ENCODE assay signal across 11 cellular contexts in the genomic region with DNA sequence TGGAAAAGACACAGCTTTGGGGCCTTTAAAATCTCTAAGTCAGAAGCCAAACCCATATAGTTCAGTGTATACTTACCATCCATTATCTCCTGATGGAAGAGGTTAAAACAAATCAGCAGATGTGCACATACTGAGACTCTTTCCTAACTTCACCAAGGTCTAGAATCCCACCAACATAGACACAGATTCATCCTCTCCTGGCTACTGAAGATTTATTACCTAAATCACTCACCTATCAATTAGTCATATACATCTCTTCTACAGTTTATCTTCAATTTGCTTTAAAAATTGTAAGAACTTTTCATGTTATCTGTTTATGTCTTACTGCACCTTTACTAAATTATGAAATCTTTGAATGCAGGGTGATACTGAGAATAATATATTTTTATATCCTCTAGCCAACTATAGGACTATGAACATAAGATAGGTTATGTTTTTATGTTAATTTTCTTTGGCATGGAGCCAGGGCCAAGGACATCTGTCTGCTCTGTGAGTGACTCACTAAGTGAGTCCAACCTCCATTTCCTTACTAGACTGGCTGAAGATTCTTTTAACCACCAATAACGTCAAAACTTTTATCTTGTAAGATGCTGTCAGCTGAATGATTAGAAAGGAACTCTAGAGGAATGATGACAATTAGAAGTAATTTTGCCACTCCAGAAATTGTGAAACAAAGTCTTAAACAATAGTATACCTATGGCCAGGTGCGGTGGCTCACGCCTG.
DNase-seq lines count a peak whose midpoint lies in the region; ATAC-seq, FAIRE-seq and TF ChIP-seq lines count a peak whose summit lies in the region.
"Had no signal": no experiment of that assay in that cellular context is flagged by ENCODE, and none has a peak within 500 bp of the region (broad histone marks: within the 10 kb centered on the region; RNA-seq: fewer than 3 reads in every experiment).

No MANE protein-coding gene starts in this region.

- peaks cover 52 to 61% (median 57%) of the 10 kb centered on the region in 3 donors for H3K4me1 Mint-ChIP-seq in T-cell
- H3K4me1 Mint-ChIP-seq in stimulated activated naive B cell treated with anti-CD40 and anti-IgM and Interleukin-4, amounts not matched to agents 10 μg/mL and 1 μg/mL and 100 μg/mL, for 72 hours = peaks cover 22 to 61% of the 10 kb centered on the region in 2 donors

- no peak overlapping the region for H3K27ac ChIP-seq in HepG2 (ENCODE audit: extremely low read length, insufficient read depth, low read length)
- H3K27ac ChIP-seq: BLaER1 treated with 17β-estradiol and CSF1 and Interleukin-3, amounts not matched to agents 10 nM and 100 nM; thoracic aorta had no signal

- FAIRE-seq in HepG2 (lab: Jason Lieb, UNC) = no peak

- no peak overlapping the region for H3K9ac ChIP-seq in HepG2 (ENCODE audit: insufficient read depth, low read depth, low read length)
- H3K9ac ChIP-seq: BLaER1 treated with 17β-estradiol and CSF1 and Interleukin-3, amounts not matched to agents 10 nM and 100 nM had no signal

- H2AFZ ChIP-seq in HepG2 (ENCODE audit: low read length) = no peak overlapping the region

- peaks cover 4% of the 10 kb centered on the region for H3K4me1 ChIP-seq in HepG2 (ENCODE audit: insufficient read depth, low read length)

- POLR2A ChIA-PET in T-cell (lab: Charles Lee) = interaction anchor here in 1 of 2 donors (0.7 kb wide), 1 partner anchor 101 kb away, joined by 3 read pairs; no protein-coding TSS in a partner anchor
- POLR2A ChIA-PET in HepG2 (lab: Yijun Ruan, JAX) = no interaction called here

- CTCF ChIA-PET in T-cell (lab: Charles Lee) (interaction anchor here in 1 of 2 donors (0.7 kb wide), 1 partner anchor 167 kb away, joined by 3 read pairs; no protein-coding TSS in a partner anchor), HepG2 (lab: Yijun Ruan, JAX; ENCODE audit: low intra/inter-chr PET ratio, low total read pairs) (no interaction called here)

- H3K79me2 ChIP-seq in HepG2 (ENCODE audit: insufficient read depth, low read length) = no peaks in the 10 kb centered on the region

- no peak overlapping the region for H3K4me3 Mint-ChIP-seq in T-cell
- H3K4me3 Mint-ChIP-seq in stimulated activated naive B cell treated with anti-CD40 and anti-IgM and Interleukin-4, amounts not matched to agents 10 μg/mL and 1 μg/mL and 100 μg/mL, for 72 hours = no peak overlapping the region

- intact Hi-C loops in HepG2 (cut with micrococcal nuclease; ENCODE audit: unreplicated experiment) = no loop called here

- H3K27me3 Mint-ChIP-seq in T-cell = no peaks in the 10 kb centered on the region
- no peaks in the 10 kb centered on the region for H3K27me3 Mint-ChIP-seq in stimulated activated naive B cell treated with anti-CD40 and anti-IgM and Interleukin-4, amounts not matched to agents 10 μg/mL and 1 μg/mL and 100 μg/mL, for 72 hours

- peak; percentile 61 to 92 (median 81) for ATAC-seq in T-cell (replicated peaks in 1 of 4)
- peak; percentile 63 to 77 for ATAC-seq in stimulated activated naive B cell treated with anti-CD40 and anti-IgM and Interleukin-4, amounts not matched to agents 10 μg/mL and 1 μg/mL and 100 μg/mL, for 72 hours (replicated peaks)
- no peak for ATAC-seq in HepG2

- in situ Hi-C loops in HepG2 (cut with HindIII; ENCODE audit: extremely low pct_ligation_motif_present, low pct_unique_long_range_greater_than_20kb) = no loop called here

- no peak overlapping the region for H3K4me2 ChIP-seq in HepG2 (ENCODE audit: low read depth, low read length)
- H3K4me2 ChIP-seq: BLaER1 treated with 17β-estradiol and CSF1 and Interleukin-3, amounts not matched to agents 10 nM and 100 nM had no signal

- DNase-seq in activated gamma-delta T cell treated with Interleukin-2 at 50 U/mL for 16 hours (peak; percentile 30), activated gamma-delta T cell (lab: John Stamatoyannopoulos, UW) (no peak), T-cell (peak in 6 of 34 experiments; percentile 3 to 23 (median 14)), epithelial cell of esophagus (ENCODE audit: low read depth) (peak; percentile 66), SIG-M5 (lab: John Stamatoyannopoulos, UW) (no peak), NCI-H1436 treated with DMSO at 0.1 percent for 48 hours (lab: John Stamatoyannopoulos, UW) (no peak), HepG2 (ENCODE audit: low spot score) (no peak)
- no peak for DNase-seq in stimulated activated naive B cell treated with anti-CD40 and anti-IgM and Interleukin-4, amounts not matched to agents 10 μg/mL and 1 μg/mL and 100 μg/mL, for 72 hours
- DNase-seq: KG1 had no signal

- H3K9me3 ChIP-seq in HepG2 (ENCODE audit: low read length) = no peaks in the 10 kb centered on the region
- H3K9me3 ChIP-seq: BLaER1 treated with 17β-estradiol and CSF1 and Interleukin-3, amounts not matched to agents 10 nM and 100 nM; thoracic aorta had no signal

- H3K27me3 ChIP-seq in HepG2 (ENCODE audit: control insufficient read depth in 1 of 2, insufficient read depth in 2 of 2, low read length in 2 of 2) = no peaks in the 10 kb centered on the region
- H3K27me3 ChIP-seq: BLaER1 treated with 17β-estradiol and CSF1 and Interleukin-3, amounts not matched to agents 10 nM and 100 nM had no signal

- H3K27ac Mint-ChIP-seq in T-cell = peak overlapping the region; percentile 50 to 84
- peak overlapping the region; percentile 69 for H3K27ac Mint-ChIP-seq in stimulated activated naive B cell treated with anti-CD40 and anti-IgM and Interleukin-4, amounts not matched to agents 10 μg/mL and 1 μg/mL and 100 μg/mL, for 72 hours

- H3K4me3 ChIP-seq in epithelial cell of esophagus (ENCODE audit: low read length) (no peak overlapping the region), HepG2 (replicated peaks in 1 of 3; ENCODE audit: insufficient read depth in 1 of 3, low read depth in 2 of 3, low read length in 3 of 3) (no peak overlapping the region)
- H3K4me3 ChIP-seq: BLaER1 treated with 17β-estradiol and CSF1 and Interleukin-3, amounts not matched to agents 10 nM and 100 nM; thoracic aorta had no signal

- 96% methylated on average over 3 of the region's 3 CpGs for WGBS in HepG2 (ENCODE audit: low lambda C conversion rate)

- TF ChIP-seq POLR2A in HepG2 (IDR thresholded peaks at IDR 0.05; ENCODE audit: insufficient read depth in 1 of 2, low read depth in 2 of 2, low read length in 2 of 2) = no peak

- TF ChIP-seq CTCF in epithelial cell of esophagus (IDR thresholded peaks at IDR 0.05; ENCODE audit: insufficient read depth, low read depth, low read length, missing control alignments) (no peak), HepG2 (CRISPR knock-in tag; IDR thresholded peaks at IDR 0.05) (no peak)

- no TSS peak for BruUV-seq in HepG2 (replicated peaks; lab: Mats Ljungman, UMichigan)

- TF ChIP-seq EP300 in HepG2 (IDR thresholded peaks at IDR 0.05; ENCODE audit: low read depth in 2 of 2, low read length in 2 of 2) (no peak), HepG2 (CRISPR knock-in tag; IDR thresholded peaks at IDR 0.05; ENCODE audit: borderline replicate concordance) (no peak)

- peaks cover 0 to 5% of the 10 kb centered on the region in 2 experiments; a peak in 2 of 5 replicates for H3K36me3 ChIP-seq in HepG2 (replicated peaks in 1 of 2; ENCODE audit: control insufficient read depth in 1 of 2, insufficient read depth in 2 of 2, low read length in 2 of 2)
- H3K36me3 ChIP-seq: BLaER1 treated with 17β-estradiol and CSF1 and Interleukin-3, amounts not matched to agents 10 nM and 100 nM; thoracic aorta had no signal

- H3K36me3 Mint-ChIP-seq in T-cell = peaks cover 48% of the 10 kb centered on the region
- peaks cover 30 to 43% of the 10 kb centered on the region in 2 donors for H3K36me3 Mint-ChIP-seq in stimulated activated naive B cell treated with anti-CD40 and anti-IgM and Interleukin-4, amounts not matched to agents 10 μg/mL and 1 μg/mL and 100 μg/mL, for 72 hours

- no peak for TF ChIP-seq RAD21 in HepG2 (CRISPR knock-in tag; IDR thresholded peaks at IDR 0.05)

- no peaks in the 10 kb centered on the region for H3K9me3 Mint-ChIP-seq in T-cell
- peaks cover 6 to 9% of the 10 kb centered on the region in 2 donors for H3K9me3 Mint-ChIP-seq in stimulated activated naive B cell treated with anti-CD40 and anti-IgM and Interleukin-4, amounts not matched to agents 10 μg/mL and 1 μg/mL and 100 μg/mL, for 72 hours

- H4K20me1 ChIP-seq in HepG2 (ENCODE audit: insufficient read depth, low read length) = no peaks in the 10 kb centered on the region
- H4K20me1 ChIP-seq: BLaER1 treated with 17β-estradiol and CSF1 and Interleukin-3, amounts not matched to agents 10 nM and 100 nM had no signal

TF ChIP-seq in HepG2, 621 proteins besides CTCF, POLR2A, EP300 and RAD21 (continues in another document):
- no peak for TF ChIP-seq ZNF83 (CRISPR knock-in tag; IDR thresholded peaks at IDR 0.05; ENCODE audit: borderline replicate concordance)
- no peak for TF ChIP-seq REST (IDR thresholded peaks at IDR 0.05; ENCODE audit: borderline replicate concordance in 1 of 2, low read depth in 1 of 2, low read length in 2 of 2)

Comparison
In these comparisons a context has a peak if more than half of its experiments do, and no peak if none do; other contexts are left out.
1. DNase-seq: peak in activated gamma-delta T cell treated with Interleukin-2 at 50 U/mL for 16 hours (single experiment) and epithelial cell of esophagus (single experiment); none in activated gamma-delta T cell (single experiment), stimulated activated naive B cell treated with anti-CD40 and anti-IgM and Interleukin-4, amounts not matched to agents 10 μg/mL and 1 μg/mL and 100 μg/mL, for 72 hours (single experiment), SIG-M5 (single experiment), NCI-H1436 treated with DMSO at 0.1 percent for 48 hours (single experiment) and HepG2 (single experiment).